ENCODE assay signal across 23 cellular contexts in the genomic region with DNA sequence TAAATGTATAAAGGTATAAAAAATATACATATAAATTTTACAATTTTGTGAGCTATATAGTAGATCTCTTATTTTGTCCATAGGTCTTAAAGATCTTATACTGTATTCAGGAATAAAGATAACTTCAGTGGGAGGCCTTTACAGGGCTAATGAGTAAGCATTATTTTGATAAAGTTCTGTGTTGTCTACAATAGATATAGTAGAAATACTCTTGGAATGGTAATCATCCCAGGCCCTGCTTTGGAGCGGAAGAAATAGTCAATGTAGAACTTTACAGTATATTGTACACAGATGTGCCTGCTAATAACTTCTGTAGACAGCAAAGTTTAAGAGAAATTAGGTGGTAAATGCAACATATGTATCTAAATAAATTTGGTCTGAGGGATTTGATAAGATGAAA. TPM values are rescaled to one million over a fixed set of nuclear protein-coding genes. Genes with fewer than 3 reads are reported as not detected.
DNase-seq lines count a peak whose midpoint lies in the region; ATAC-seq and TF ChIP-seq lines count a peak whose summit lies in the region.
"Had no signal": no experiment of that assay in that cellular context is flagged by ENCODE, and none has a peak within 500 bp of the region (broad histone marks: within the 10 kb centered on the region; RNA-seq: fewer than 3 reads in every experiment).

No MANE protein-coding gene starts in this region.

- peak overlapping the region; percentile 75 for H3K27ac Mint-ChIP-seq in activated T-cell treated with anti-CD3 and anti-CD28 coated beads, Interleukin-2, amount 50 U/mL, for 72 hours
- H3K27ac Mint-ChIP-seq in T-helper 17 cell: peak overlapping the region; percentile 84
- H3K27ac Mint-ChIP-seq in activated naive CD4-positive, alpha-beta T cell treated with anti-CD3 and anti-CD28 coated beads, Interleukin-2, amount 50 U/mL, for 72 hours: no peak overlapping the region

- H3K79me2 ChIP-seq in smooth muscle cell (ENCODE audit: low read depth): peaks cover 37% of the 10 kb centered on the region

- H3K9ac ChIP-seq in smooth muscle cell (ENCODE audit: low read depth): no peak overlapping the region

- H3K9me3 ChIP-seq in T-helper 17 cell (ENCODE audit: control insufficient read depth, low read length, poor library complexity, severe bottlenecking): no peaks in the 10 kb centered on the region
- H3K9me3 ChIP-seq in smooth muscle cell (replicated peaks; ENCODE audit: low read depth): no peaks in the 10 kb centered on the region
- H3K9me3 ChIP-seq: heart left ventricle, left ventricle myocardium inferior, suprapubic skin, vagina had no signal

- WGBS in smooth muscle cell (ENCODE audit: low lambda C conversion rate): 48% methylated on average over 1 of the region's 1 CpG

- no peaks in the 10 kb centered on the region for H3K9me3 Mint-ChIP-seq in activated T-cell treated with anti-CD3 and anti-CD28 coated beads, Interleukin-2, amount 50 U/mL, for 72 hours
- no peaks in the 10 kb centered on the region for H3K9me3 Mint-ChIP-seq in activated naive CD4-positive, alpha-beta T cell treated with anti-CD3 and anti-CD28 coated beads, Interleukin-2, amount 50 U/mL, for 72 hours
- H3K9me3 Mint-ChIP-seq: CD8-positive, alpha-beta T cell; T-cell had no signal

- no peak overlapping the region for H3K4me3 ChIP-seq in smooth muscle cell
- H3K4me3 ChIP-seq: left ventricle myocardium inferior, suprapubic skin, vagina had no signal

- H3K36me3 Mint-ChIP-seq in activated T-cell treated with anti-CD3 and anti-CD28 coated beads, Interleukin-2, amount 50 U/mL, for 72 hours (ENCODE audit: insufficient read depth in 2 of 2): no peaks in the 10 kb centered on the region
- H3K36me3 Mint-ChIP-seq in T-helper 17 cell (ENCODE audit: low read depth): peaks cover 3% of the 10 kb centered on the region
- peaks cover 0 to 5% of the 10 kb centered on the region in 2 donors for H3K36me3 Mint-ChIP-seq in activated naive CD4-positive, alpha-beta T cell treated with anti-CD3 and anti-CD28 coated beads, Interleukin-2, amount 50 U/mL, for 72 hours

- H3K4me3 Mint-ChIP-seq in activated T-cell treated with anti-CD3 and anti-CD28 coated beads, Interleukin-2, amount 50 U/mL, for 72 hours: no peak overlapping the region
- H3K4me3 Mint-ChIP-seq in T-helper 17 cell: no peak overlapping the region
- H3K4me3 Mint-ChIP-seq: CD8-positive, alpha-beta T cell had no signal

- DNase-seq in activated T-cell treated with anti-CD3 and anti-CD28 coated beads, Interleukin-2, amount 50 U/mL, for 72 hours: no peak
- DNase-seq in activated T-cell treated with anti-CD3 and anti-CD28 coated beads, Interleukin-2, amount 50 U/mL, for 48 hours: no peak
- no peak for DNase-seq in T-helper 17 cell
- no peak for DNase-seq in foreskin keratinocyte
- DNase-seq in smooth muscle cell (lab: John Stamatoyannopoulos, UW; ENCODE audit: unreplicated experiment): no peak
- no peak for DNase-seq in ecto neural progenitor cell (ENCODE audit: low spot score)
- DNase-seq in NCI-H1694 (lab: John Stamatoyannopoulos, UW): no peak
- no peak for DNase-seq in activated naive CD4-positive, alpha-beta T cell treated with anti-CD3 and anti-CD28 coated beads, Interleukin-2, amount 50 U/mL, for 72 hours (ENCODE audit: low spot score in 2 of 2)
- DNase-seq: aorta; CD8-positive, alpha-beta T cell; effector memory CD4-positive, alpha-beta T cell; heart left ventricle; KBM-7; left ventricle myocardium inferior; NCI-H187 treated with DMSO at 0.1 percent for 48 hours; NCI-H2227 treated with DMSO at 0.1 percent for 48 hours; NCI-H748 treated with DMSO at 0.1 percent for 48 hours; occipital lobe; T-cell; WERI-Rb-1 had no signal

- peaks cover 58% of the 10 kb centered on the region for H3K4me1 Mint-ChIP-seq in activated T-cell treated with anti-CD3 and anti-CD28 coated beads, Interleukin-2, amount 50 U/mL, for 72 hours (ENCODE audit: low read depth)
- peaks cover 51% of the 10 kb centered on the region for H3K4me1 Mint-ChIP-seq in T-helper 17 cell

- H3K27me3 ChIP-seq in foreskin keratinocyte (no peaks in the 10 kb centered on the region), smooth muscle cell (ENCODE audit: low read depth) (no peaks in the 10 kb centered on the region)
- H3K27me3 ChIP-seq: heart left ventricle, suprapubic skin, vagina had no signal

- no peak for ATAC-seq in activated T-cell treated with anti-CD3 and anti-CD28 coated beads, Interleukin-2, amount 50 U/mL, for 72 hours (replicated peaks in 1 of 2)
- ATAC-seq in T-helper 17 cell: no peak
- ATAC-seq in foreskin keratinocyte: peak; percentile 26
- no peak for ATAC-seq in activated naive CD4-positive, alpha-beta T cell treated with anti-CD3 and anti-CD28 coated beads, Interleukin-2, amount 50 U/mL, for 72 hours
- ATAC-seq: Right ventricle myocardium inferior had no signal

- H3K4me2 ChIP-seq in smooth muscle cell: peak overlapping the region; percentile 42

- peak overlapping the region; percentile 57 for H3K27ac ChIP-seq in foreskin keratinocyte
- H3K27ac ChIP-seq in smooth muscle cell (ENCODE audit: low read depth): peak overlapping the region; percentile 83
- H3K27ac ChIP-seq: left ventricle myocardium inferior, suprapubic skin, vagina, WERI-Rb-1 had no signal

- no peak for TF ChIP-seq CTCF in foreskin keratinocyte (conservative IDR thresholded peaks at IDR 0.05)
- no peak for TF ChIP-seq CTCF in smooth muscle cell (IDR thresholded peaks at IDR 0.05; ENCODE audit: borderline replicate concordance, insufficient read depth, poor library complexity, severe bottlenecking)

- H3K4me1 ChIP-seq in foreskin keratinocyte (peaks cover 15% of the 10 kb centered on the region), smooth muscle cell (ENCODE audit: low read depth) (peaks cover 12% of the 10 kb centered on the region)

- no peak overlapping the region for H2AFZ ChIP-seq in smooth muscle cell (ENCODE audit: low read depth)

- peaks cover 8% of the 10 kb centered on the region for H3F3A ChIP-seq in smooth muscle cell (ENCODE audit: low read depth)

- peaks cover 32% of the 10 kb centered on the region for H4K20me1 ChIP-seq in smooth muscle cell (ENCODE audit: low read depth)

- no peaks in the 10 kb centered on the region for H3K27me3 Mint-ChIP-seq in activated T-cell treated with anti-CD3 and anti-CD28 coated beads, Interleukin-2, amount 50 U/mL, for 72 hours (ENCODE audit: low read depth)
- H3K27me3 Mint-ChIP-seq in T-helper 17 cell: no peaks in the 10 kb centered on the region
- H3K27me3 Mint-ChIP-seq: T-cell had no signal

- H3K36me3 ChIP-seq in smooth muscle cell (ENCODE audit: low read depth): no peaks in the 10 kb centered on the region
- H3K36me3 ChIP-seq: heart left ventricle, left ventricle myocardium inferior, suprapubic skin, vagina, WERI-Rb-1 had no signal

RNA-seq across cellular contexts. Expression of a gene that starts 42.6 kb away (rescaled TPM):
- total RNA-seq in activated T-cell treated with anti-CD3 and anti-CD28 coated beads, Interleukin-2, amount 50 U/mL, for 72 hours: 10 to 100 TPM; 27.5 to 29.0 TPM
- total RNA-seq in T-helper 17 cell (10 to 100 TPM; 21.5 to 23.0 TPM), foreskin keratinocyte (11.5 and 13.3 TPM in 2 replicates), smooth muscle cell (8.8 and 10.3 TPM in 2 replicates)
- polyA plus RNA-seq in foreskin keratinocyte (3.1 and 4.1 TPM in 2 replicates), smooth muscle cell (2.6 and 4.4 TPM in 2 replicates)
- total RNA-seq in activated naive CD4-positive, alpha-beta T cell treated with anti-CD3 and anti-CD28 coated beads, Interleukin-2, amount 50 U/mL, for 72 hours: 10 to 100 TPM; 25.7 to 27.9 TPM

Comparison
In these comparisons a context has a peak if more than half of its experiments do, and no peak if none do; other contexts are left out.
1. H3K27ac Mint-ChIP-seq: peak in activated T-cell treated with anti-CD3 and anti-CD28 coated beads, Interleukin-2, amount 50 U/mL, for 72 hours (single experiment) and T-helper 17 cell (single experiment); none in activated naive CD4-positive, alpha-beta T cell treated with anti-CD3 and anti-CD28 coated beads, Interleukin-2, amount 50 U/mL, for 72 hours (0 of 2).